ENCODE assay signal across 23 cellular contexts in genomic region chr16:15768201-15768600, GRCh38.
A peak's percentile ranks its signal among the peaks of the same experiment; 100 is the strongest.
DNase-seq lines count a peak whose midpoint lies in the region; ATAC-seq and TF ChIP-seq lines count a peak whose summit lies in the region.
"Had no signal": no experiment of that assay in that cellular context is flagged by ENCODE, and none has a peak within 500 bp of the region (broad histone marks: within the 10 kb centered on the region; RNA-seq: fewer than 3 reads in every experiment).

No MANE protein-coding gene starts in this region.

- no peak overlapping the region for H3K4me3 ChIP-seq in ascending aorta
- no peak overlapping the region for H3K4me3 ChIP-seq in gastroesophageal sphincter
- no peak overlapping the region for H3K4me3 ChIP-seq in thoracic aorta
- H3K4me3 ChIP-seq in Peyer's patch = no peak overlapping the region
- H3K4me3 ChIP-seq: A549; BLaER1 treated with 17β-estradiol and CSF1 and Interleukin-3, amounts not matched to agents 10 nM and 100 nM; GM12878 had no signal

- no peaks in the 10 kb centered on the region for H3K9me3 ChIP-seq in ascending aorta
- H3K9me3 ChIP-seq in gastroesophageal sphincter = no peaks in the 10 kb centered on the region
- no peaks in the 10 kb centered on the region for H3K9me3 ChIP-seq in thoracic aorta
- H3K9me3 ChIP-seq in Peyer's patch = no peaks in the 10 kb centered on the region
- H3K9me3 ChIP-seq: Caco-2 had no signal

- H3K4me1 ChIP-seq in ascending aorta (peaks cover 22 to 37% of the 10 kb centered on the region in 2 donors), gastroesophageal sphincter (peaks cover 3 to 98% (median 4%) of the 10 kb centered on the region in 3 donors), thoracic aorta (ENCODE audit: control insufficient read depth in 1 of 2, low read depth in 2 of 2) (peaks cover 19 to 74% of the 10 kb centered on the region in 2 donors), Peyer's patch (no peaks in the 10 kb centered on the region)
- H3K4me1 ChIP-seq: A549, Caco-2 had no signal

- H3K9me3 Mint-ChIP-seq in natural killer cell = no peaks in the 10 kb centered on the region
- H3K9me3 Mint-ChIP-seq: CD4-positive, alpha-beta T cell; CD8-positive, alpha-beta T cell had no signal

- no peak overlapping the region for H3K27ac Mint-ChIP-seq in natural killer cell
- H3K27ac Mint-ChIP-seq: B cell; CD4-positive, alpha-beta T cell; CD8-positive, alpha-beta T cell had no signal

- TF ChIP-seq POLR2A in gastroesophageal sphincter (IDR thresholded peaks at IDR 0.05) = no peak
- TF ChIP-seq POLR2A in Peyer's patch (IDR thresholded peaks at IDR 0.05) = no peak

- TF ChIP-seq EP300 in gastroesophageal sphincter (IDR thresholded peaks at IDR 0.05) = no peak

- 78 to 91% methylated on average over 3 to 4 of the region's 4 CpGs for WGBS in gastroesophageal sphincter (ENCODE audit: low coverage in 1 of 2), 2 donors

- H3K4me3 Mint-ChIP-seq in natural killer cell = no peak overlapping the region
- H3K4me3 Mint-ChIP-seq: B cell; CD4-positive, alpha-beta T cell; CD8-positive, alpha-beta T cell had no signal

- H3K27ac ChIP-seq in ascending aorta (peak overlapping the region; percentile 57 to 63), gastroesophageal sphincter (peak overlapping the region in 3 of 4 donors; percentile 58 to 78 (median 76)), thoracic aorta (peak overlapping the region; percentile 73 to 76), Peyer's patch (no peak overlapping the region)
- H3K27ac ChIP-seq: 22Rv1; A549; BLaER1 treated with 17β-estradiol and CSF1 and Interleukin-3, amounts not matched to agents 10 nM and 100 nM; C4-2B had no signal

- peaks cover 71 to 83% of the 10 kb centered on the region in 2 donors for H3K36me3 ChIP-seq in ascending aorta
- peaks cover 0 to 90% of the 10 kb centered on the region in 2 donors for H3K36me3 ChIP-seq in gastroesophageal sphincter
- peaks cover 60% of the 10 kb centered on the region for H3K36me3 ChIP-seq in thoracic aorta
- H3K36me3 ChIP-seq in Peyer's patch = peaks cover 0 to 5% (median 0%) of the 10 kb centered on the region in 3 donors
- H3K36me3 ChIP-seq: BLaER1 treated with 17β-estradiol and CSF1 and Interleukin-3, amounts not matched to agents 10 nM and 100 nM had no signal

- intact Hi-C loops in ascending aorta (cut with DNase I) = loop anchor here (5.0 to 10.0 kb wide), 2 partner anchors 89 to 357 kb away; partner anchors contain the start of gene MYH11
- intact Hi-C loops in natural killer cell (cut with micrococcal nuclease) = loop anchor here (5.0 kb wide), 1 partner anchor 54 kb away; no protein-coding TSS in a partner anchor

- peaks cover 0 to 4% of the 10 kb centered on the region in 2 donors for H3K4me1 Mint-ChIP-seq in natural killer cell

- peaks cover 0 to 6% of the 10 kb centered on the region in 2 donors for H3K27me3 Mint-ChIP-seq in natural killer cell (ENCODE audit: low read depth in 2 of 2)

- TF ChIP-seq CTCF in ascending aorta (IDR thresholded peaks at IDR 0.05) (no peak), gastroesophageal sphincter (IDR thresholded peaks at IDR 0.05) (no peak), thoracic aorta (IDR thresholded peaks at IDR 0.05) (no peak), Peyer's patch (IDR thresholded peaks at IDR 0.05) (no peak), natural killer cell (IDR thresholded peaks at IDR 0.05) (no peak)

- no peaks in the 10 kb centered on the region for H3K36me3 Mint-ChIP-seq in natural killer cell
- H3K36me3 Mint-ChIP-seq: CD8-positive, alpha-beta T cell had no signal

- ATAC-seq in gastroesophageal sphincter (no peak), thoracic aorta (ENCODE audit: insufficient number of reproducible peaks, low FRiP score, low read depth) (no peak), natural killer cell (no peak)
- ATAC-seq: A549; CD8-positive, alpha-beta T cell; GM12878 had no signal

- H3K27me3 ChIP-seq in ascending aorta = no peaks in the 10 kb centered on the region
- H3K27me3 ChIP-seq in gastroesophageal sphincter = no peaks in the 10 kb centered on the region
- no peaks in the 10 kb centered on the region for H3K27me3 ChIP-seq in thoracic aorta (replicated peaks; ENCODE audit: insufficient read depth)
- no peaks in the 10 kb centered on the region for H3K27me3 ChIP-seq in Peyer's patch
- H3K27me3 ChIP-seq: BLaER1 treated with 17β-estradiol and CSF1 and Interleukin-3, amounts not matched to agents 10 nM and 100 nM had no signal

- no peak for DNase-seq in ascending aorta (ENCODE audit: low spot score in 2 of 2)
- DNase-seq in thoracic aorta (ENCODE audit: low spot score) = no peak
- DNase-seq in Peyer's patch = no peak
- DNase-seq in natural killer cell = no peak
- DNase-seq: AML-193; Caco-2; Calu3; CD4-positive, alpha-beta T cell; CD8-positive, alpha-beta T cell; DMS 273 treated with DMSO at 0.1 percent for 48 hours; DMS153; DMS53; DMS79; DND-41; EL; GDM1 had no signal

Comparison
In these comparisons a context has a peak if more than half of its experiments do, and no peak if none do; other contexts are left out.
1. H3K27ac ChIP-seq: peak in ascending aorta (2 of 2), gastroesophageal sphincter (3 of 4) and thoracic aorta (2 of 2); none in Peyer's patch (0 of 4).